In the genomic region with DNA sequence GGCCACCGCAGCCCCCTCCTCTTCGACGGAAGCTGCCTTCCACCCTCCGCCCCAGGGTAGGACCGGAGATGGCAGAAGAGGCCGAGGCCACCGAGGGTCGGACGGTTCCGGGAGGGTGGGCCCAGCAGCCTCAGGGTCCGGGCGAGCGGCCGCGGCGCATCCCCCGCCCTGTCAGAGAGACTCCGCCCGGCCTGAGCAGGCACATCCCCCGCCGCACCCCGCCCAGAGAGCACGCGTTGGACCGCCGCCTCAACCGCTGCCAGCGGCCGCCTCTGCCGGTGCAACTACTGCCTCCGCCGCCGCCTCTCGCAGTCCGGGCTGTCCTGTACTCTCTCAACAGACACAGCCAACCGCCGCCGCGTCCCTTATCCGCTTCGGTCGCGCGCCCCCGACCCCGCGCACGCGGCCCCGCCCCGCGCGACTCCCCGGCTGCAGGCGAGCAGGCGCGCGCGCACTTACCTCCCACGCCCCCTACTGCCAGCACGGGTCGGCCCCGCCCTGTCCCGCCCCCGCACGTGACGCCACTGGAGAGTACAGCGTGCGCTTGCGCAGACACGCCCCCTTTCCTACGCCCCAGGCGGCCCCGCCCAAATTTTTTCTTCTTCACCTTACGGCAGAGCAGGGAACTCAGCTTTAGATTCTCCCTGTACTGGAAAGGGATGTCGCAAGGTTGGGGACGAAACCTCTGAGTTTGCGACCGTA, we compare ENCODE assay signal across 8 cellular contexts. TPM values are rescaled to one million over a fixed set of nuclear protein-coding genes. Genes with fewer than 3 reads are reported as not detected.
A peak's percentile ranks its signal among the peaks of the same experiment; 100 is the strongest.
DNase-seq lines count a peak whose midpoint lies in the region; ATAC-seq and TF ChIP-seq lines count a peak whose summit lies in the region.

A gene with protein sequence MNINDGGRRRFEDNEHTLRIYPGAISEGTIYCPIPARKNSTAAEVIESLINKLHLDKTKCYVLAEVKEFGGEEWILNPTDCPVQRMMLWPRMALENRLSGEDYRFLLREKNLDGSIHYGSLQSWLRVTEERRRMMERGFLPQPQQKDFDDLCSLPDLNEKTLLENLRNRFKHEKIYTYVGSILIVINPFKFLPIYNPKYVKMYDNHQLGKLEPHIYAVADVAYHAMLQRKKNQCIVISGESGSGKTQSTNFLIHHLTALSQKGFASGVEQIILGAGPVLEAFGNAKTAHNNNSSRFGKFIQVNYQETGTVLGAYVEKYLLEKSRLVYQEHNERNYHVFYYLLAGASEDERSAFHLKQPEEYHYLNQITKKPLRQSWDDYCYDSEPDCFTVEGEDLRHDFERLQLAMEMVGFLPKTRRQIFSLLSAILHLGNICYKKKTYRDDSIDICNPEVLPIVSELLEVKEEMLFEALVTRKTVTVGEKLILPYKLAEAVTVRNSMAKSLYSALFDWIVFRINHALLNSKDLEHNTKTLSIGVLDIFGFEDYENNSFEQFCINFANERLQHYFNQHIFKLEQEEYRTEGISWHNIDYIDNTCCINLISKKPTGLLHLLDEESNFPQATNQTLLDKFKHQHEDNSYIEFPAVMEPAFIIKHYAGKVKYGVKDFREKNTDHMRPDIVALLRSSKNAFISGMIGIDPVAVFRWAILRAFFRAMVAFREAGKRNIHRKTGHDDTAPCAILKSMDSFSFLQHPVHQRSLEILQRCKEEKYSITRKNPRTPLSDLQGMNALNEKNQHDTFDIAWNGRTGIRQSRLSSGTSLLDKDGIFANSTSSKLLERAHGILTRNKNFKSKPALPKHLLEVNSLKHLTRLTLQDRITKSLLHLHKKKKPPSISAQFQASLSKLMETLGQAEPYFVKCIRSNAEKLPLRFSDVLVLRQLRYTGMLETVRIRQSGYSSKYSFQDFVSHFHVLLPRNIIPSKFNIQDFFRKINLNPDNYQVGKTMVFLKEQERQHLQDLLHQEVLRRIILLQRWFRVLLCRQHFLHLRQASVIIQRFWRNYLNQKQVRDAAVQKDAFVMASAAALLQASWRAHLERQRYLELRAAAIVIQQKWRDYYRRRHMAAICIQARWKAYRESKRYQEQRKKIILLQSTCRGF (N-terminal part only) (minus strand): TSS at position 453 of the 702 bp plus-strand sequence. CDS start 71,587 bp downstream, outside the sequence.

- no peak for TF ChIP-seq EP300 in upper lobe of left lung (IDR thresholded peaks at IDR 0.05)

- H3K27ac ChIP-seq in angular gyrus (ENCODE audit: low read depth, low read length), result peak within 1 kb of the TSS; percentile 96
- peak within 1 kb of the TSS; percentile 99 for H3K27ac ChIP-seq in left ventricle myocardium inferior (replicated peaks)
- H3K27ac ChIP-seq in upper lobe of left lung, result peak within 1 kb of the TSS; percentile 90 to 98 (median 92)

- no peaks in the 10 kb centered on the region for H3K27me3 ChIP-seq in left ventricle myocardium inferior (ENCODE audit: low read depth)
- H3K27me3 ChIP-seq in upper lobe of left lung, result no peaks in the 10 kb centered on the region

- H3K4me1 ChIP-seq in left ventricle myocardium inferior (peaks cover 59% of the 10 kb centered on the region), upper lobe of left lung (peaks cover 13 to 26% (median 22%) of the 10 kb centered on the region in 4 donors)

- H3K4me3 ChIP-seq in left ventricle myocardium inferior (peak within 1 kb of the TSS; percentile 93), upper lobe of left lung (peak within 1 kb of the TSS; percentile 60 to 96 (median 92))

- TF ChIP-seq POLR2A in upper lobe of left lung (IDR thresholded peaks at IDR 0.05), result peak in 3 of 4 donors; percentile 60 to 87 (median 64)

- DNase-seq in GM13977 (ENCODE audit: low spot score), result peak; percentile 98
- peak; percentile 95 for DNase-seq in NCI-H187 treated with DMSO at 0.1 percent for 48 hours (lab: John Stamatoyannopoulos, UW)
- DNase-seq in left ventricle myocardium inferior, result peak; percentile 98
- DNase-seq in posterior vena cava (ENCODE audit: low spot score), result peak; percentile 99
- DNase-seq in upper lobe of left lung, result peak; percentile 97 to 100

- H3K36me3 ChIP-seq in left ventricle myocardium inferior (no peaks in the 10 kb centered on the region), upper lobe of left lung (no peaks in the 10 kb centered on the region)

- in situ Hi-C loops in GM13977 (cut with MboI; ENCODE audit: low pct_unique_long_range_greater_than_20kb, low sequenced_read_pairs, unreplicated experiment), result no loop called here

- intact Hi-C loops in T-helper 2 cell treated with Interferon-gamma antibody and Interleukin-4, amounts not matched to agents 100 ng/mL and 5 ng/mL, for 36 hours (cut with micrococcal nuclease), result loop anchor here (1.0 to 5.0 kb wide), 4 partner anchors 110 to 354 kb away; a partner anchor contains a TSS
- intact Hi-C loops in left ventricle myocardium inferior (cut with micrococcal nuclease) (no loop called here), posterior vena cava (cut with DNase I) (loop anchor here in 1 of 2 donors (5.0 kb wide), 1 partner anchor 154 kb away; a partner anchor contains a TSS)

- ATAC-seq in HG02970 (IDR thresholded peaks at IDR 0.05; ENCODE audit: low FRiP score, unreplicated experiment), result peak; percentile 73
- ATAC-seq in upper lobe of left lung (ENCODE audit: low FRiP score in 2 of 2), result peak; percentile 93 to 96

- TF ChIP-seq CTCF in GM13977 (IDR thresholded peaks at IDR 0.05; ENCODE audit: extremely low read depth, insufficient read depth, missing control alignments), result peak; percentile 20
- peak; percentile 26 for TF ChIP-seq CTCF in left ventricle myocardium inferior (IDR thresholded peaks at IDR 0.05; ENCODE audit: borderline replicate concordance)
- peak in 2 of 6 experiments; percentile 35 to 45 for TF ChIP-seq CTCF in upper lobe of left lung (IDR thresholded peaks at IDR 0.05)

- H3K9me3 ChIP-seq in left ventricle myocardium inferior (replicated peaks) (no peaks in the 10 kb centered on the region), upper lobe of left lung (no peaks in the 10 kb centered on the region)

- WGBS in upper lobe of left lung, 2 donors, result 0 to 1% methylated on average over 17 to 49 of the region's 79 CpGs

RNA-seq across cellular contexts. Expression of the gene that starts here (rescaled TPM):
- total RNA-seq in T-helper 2 cell treated with Interferon-gamma antibody and Interleukin-4, amounts not matched to agents 100 ng/mL and 5 ng/mL, for 36 hours, result 16.6 and 19.2 TPM in 2 replicates
- total RNA-seq in left ventricle myocardium inferior (22.5 TPM), posterior vena cava (10 to 100 TPM; 61.4 to 68.2 TPM), upper lobe of left lung (100 to 1,000 TPM in 2 of 6 donors, 10 to 100 TPM in 4; 53.2 to 143 (median 76.5) TPM)

Comparison
In these comparisons a context has a peak if more than half of its experiments do, and no peak if none do; other contexts are left out.
1. Peak in every context shown above with its lines: DNase-seq, ATAC-seq, H3K4me3 ChIP-seq and H3K27ac ChIP-seq.